In the genomic region with DNA sequence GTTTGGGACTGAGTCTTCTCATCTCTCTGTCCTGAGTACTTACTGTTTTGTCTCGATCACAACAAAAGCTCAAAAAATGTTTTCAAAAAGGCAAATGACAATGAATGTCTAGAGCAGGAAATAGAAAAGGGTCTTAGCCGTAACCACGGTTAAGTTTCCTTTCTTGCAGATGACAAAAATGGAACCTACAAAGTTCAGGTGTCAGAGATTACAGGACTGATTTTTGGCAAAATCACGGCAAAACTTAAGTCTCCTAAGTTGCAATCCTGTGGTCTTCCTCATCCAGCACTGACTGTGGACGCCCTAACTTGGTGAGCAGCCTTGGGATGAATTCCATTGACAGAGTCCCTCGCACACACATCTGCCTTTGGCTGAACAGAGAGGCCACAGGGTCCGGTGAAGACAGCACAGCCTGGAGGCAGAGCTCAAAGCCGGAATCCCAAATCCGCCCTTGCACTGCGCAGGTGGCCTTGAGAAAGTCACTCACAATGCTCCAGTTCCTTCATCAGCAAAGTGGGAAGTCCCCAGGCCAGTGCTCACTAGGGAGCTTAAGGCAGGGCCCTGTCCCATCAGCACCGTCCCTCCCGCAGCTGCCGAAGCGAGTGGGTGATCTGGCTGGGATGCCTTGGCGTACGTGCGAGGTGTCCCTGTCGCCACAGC, we compare ENCODE assay signal across 1 cellular context.
TF ChIP-seq lines count a peak whose summit lies in the region.

No MANE protein-coding gene starts in this region.

TF ChIP-seq in GM23338, 12 proteins besides CTCF, POLR2A, EP300 and RAD21 (continued from another document):
- TF ChIP-seq, protein P1, sequence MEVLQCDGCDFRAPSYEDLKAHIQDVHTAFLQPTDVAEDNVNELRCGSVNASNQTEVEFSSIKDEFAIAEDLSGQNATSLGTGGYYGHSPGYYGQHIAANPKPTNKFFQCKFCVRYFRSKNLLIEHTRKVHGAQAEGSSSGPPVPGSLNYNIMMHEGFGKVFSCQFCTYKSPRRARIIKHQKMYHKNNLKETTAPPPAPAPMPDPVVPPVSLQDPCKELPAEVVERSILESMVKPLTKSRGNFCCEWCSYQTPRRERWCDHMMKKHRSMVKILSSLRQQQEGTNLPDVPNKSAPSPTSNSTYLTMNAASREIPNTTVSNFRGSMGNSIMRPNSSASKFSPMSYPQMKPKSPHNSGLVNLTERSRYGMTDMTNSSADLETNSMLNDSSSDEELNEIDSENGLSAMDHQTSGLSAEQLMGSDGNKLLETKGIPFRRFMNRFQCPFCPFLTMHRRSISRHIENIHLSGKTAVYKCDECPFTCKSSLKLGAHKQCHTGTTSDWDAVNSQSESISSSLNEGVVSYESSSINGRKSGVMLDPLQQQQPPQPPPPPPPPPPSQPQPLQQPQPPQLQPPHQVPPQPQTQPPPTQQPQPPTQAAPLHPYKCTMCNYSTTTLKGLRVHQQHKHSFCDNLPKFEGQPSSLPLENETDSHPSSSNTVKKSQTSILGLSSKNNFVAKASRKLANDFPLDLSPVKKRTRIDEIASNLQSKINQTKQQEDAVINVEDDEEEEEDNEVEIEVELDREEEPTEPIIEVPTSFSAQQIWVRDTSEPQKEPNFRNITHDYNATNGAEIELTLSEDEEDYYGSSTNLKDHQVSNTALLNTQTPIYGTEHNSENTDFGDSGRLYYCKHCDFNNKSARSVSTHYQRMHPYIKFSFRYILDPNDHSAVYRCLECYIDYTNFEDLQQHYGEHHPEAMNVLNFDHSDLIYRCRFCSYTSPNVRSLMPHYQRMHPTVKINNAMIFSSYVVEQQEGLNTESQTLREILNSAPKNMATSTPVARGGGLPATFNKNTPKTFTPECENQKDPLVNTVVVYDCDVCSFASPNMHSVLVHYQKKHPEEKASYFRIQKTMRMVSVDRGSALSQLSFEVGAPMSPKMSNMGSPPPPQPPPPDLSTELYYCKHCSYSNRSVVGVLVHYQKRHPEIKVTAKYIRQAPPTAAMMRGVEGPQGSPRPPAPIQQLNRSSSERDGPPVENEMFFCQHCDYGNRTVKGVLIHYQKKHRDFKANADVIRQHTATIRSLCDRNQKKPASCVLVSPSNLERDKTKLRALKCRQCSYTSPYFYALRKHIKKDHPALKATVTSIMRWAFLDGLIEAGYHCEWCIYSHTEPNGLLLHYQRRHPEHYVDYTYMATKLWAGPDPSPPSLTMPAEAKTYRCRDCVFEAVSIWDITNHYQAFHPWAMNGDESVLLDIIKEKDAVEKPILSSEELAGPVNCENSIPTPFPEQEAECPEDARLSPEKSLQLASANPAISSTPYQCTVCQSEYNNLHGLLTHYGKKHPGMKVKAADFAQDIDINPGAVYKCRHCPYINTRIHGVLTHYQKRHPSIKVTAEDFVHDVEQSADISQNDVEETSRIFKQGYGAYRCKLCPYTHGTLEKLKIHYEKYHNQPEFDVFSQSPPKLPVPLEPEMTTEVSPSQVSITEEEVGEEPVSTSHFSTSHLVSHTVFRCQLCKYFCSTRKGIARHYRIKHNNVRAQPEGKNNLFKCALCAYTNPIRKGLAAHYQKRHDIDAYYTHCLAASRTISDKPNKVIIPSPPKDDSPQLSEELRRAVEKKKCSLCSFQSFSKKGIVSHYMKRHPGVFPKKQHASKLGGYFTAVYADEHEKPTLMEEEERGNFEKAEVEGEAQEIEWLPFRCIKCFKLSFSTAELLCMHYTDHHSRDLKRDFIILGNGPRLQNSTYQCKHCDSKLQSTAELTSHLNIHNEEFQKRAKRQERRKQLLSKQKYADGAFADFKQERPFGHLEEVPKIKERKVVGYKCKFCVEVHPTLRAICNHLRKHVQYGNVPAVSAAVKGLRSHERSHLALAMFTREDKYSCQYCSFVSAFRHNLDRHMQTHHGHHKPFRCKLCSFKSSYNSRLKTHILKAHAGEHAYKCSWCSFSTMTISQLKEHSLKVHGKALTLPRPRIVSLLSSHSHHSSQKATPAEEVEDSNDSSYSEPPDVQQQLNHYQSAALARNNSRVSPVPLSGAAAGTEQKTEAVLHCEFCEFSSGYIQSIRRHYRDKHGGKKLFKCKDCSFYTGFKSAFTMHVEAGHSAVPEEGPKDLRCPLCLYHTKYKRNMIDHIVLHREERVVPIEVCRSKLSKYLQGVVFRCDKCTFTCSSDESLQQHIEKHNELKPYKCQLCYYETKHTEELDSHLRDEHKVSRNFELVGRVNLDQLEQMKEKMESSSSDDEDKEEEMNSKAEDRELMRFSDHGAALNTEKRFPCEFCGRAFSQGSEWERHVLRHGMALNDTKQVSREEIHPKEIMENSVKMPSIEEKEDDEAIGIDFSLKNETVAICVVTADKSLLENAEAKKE (CRISPR knock-in tag; IDR thresholded peaks at IDR 0.05) = no peak
- TF ChIP-seq EZH2 (IDR thresholded peaks at IDR 0.05; ENCODE audit: low read depth, unreplicated experiment) (no peak), ZNF331 (CRISPR knock-in tag; IDR thresholded peaks at IDR 0.05; ENCODE audit: low read depth) (no peak), NANOG (IDR thresholded peaks at IDR 0.05; ENCODE audit: borderline replicate concordance) (no peak), EZH2phosphoT487 (IDR thresholded peaks at IDR 0.05; ENCODE audit: unreplicated experiment) (no peak), STAT1 (IDR thresholded peaks at IDR 0.05; ENCODE audit: unreplicated experiment) (no peak), JUNB (IDR thresholded peaks at IDR 0.05; ENCODE audit: unreplicated experiment) (no peak)
- TF ChIP-seq, protein P2, sequence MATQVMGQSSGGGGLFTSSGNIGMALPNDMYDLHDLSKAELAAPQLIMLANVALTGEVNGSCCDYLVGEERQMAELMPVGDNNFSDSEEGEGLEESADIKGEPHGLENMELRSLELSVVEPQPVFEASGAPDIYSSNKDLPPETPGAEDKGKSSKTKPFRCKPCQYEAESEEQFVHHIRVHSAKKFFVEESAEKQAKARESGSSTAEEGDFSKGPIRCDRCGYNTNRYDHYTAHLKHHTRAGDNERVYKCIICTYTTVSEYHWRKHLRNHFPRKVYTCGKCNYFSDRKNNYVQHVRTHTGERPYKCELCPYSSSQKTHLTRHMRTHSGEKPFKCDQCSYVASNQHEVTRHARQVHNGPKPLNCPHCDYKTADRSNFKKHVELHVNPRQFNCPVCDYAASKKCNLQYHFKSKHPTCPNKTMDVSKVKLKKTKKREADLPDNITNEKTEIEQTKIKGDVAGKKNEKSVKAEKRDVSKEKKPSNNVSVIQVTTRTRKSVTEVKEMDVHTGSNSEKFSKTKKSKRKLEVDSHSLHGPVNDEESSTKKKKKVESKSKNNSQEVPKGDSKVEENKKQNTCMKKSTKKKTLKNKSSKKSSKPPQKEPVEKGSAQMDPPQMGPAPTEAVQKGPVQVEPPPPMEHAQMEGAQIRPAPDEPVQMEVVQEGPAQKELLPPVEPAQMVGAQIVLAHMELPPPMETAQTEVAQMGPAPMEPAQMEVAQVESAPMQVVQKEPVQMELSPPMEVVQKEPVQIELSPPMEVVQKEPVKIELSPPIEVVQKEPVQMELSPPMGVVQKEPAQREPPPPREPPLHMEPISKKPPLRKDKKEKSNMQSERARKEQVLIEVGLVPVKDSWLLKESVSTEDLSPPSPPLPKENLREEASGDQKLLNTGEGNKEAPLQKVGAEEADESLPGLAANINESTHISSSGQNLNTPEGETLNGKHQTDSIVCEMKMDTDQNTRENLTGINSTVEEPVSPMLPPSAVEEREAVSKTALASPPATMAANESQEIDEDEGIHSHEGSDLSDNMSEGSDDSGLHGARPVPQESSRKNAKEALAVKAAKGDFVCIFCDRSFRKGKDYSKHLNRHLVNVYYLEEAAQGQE (IDR thresholded peaks at IDR 0.05; ENCODE audit: unreplicated experiment) = no peak
- TF ChIP-seq, protein P3, sequence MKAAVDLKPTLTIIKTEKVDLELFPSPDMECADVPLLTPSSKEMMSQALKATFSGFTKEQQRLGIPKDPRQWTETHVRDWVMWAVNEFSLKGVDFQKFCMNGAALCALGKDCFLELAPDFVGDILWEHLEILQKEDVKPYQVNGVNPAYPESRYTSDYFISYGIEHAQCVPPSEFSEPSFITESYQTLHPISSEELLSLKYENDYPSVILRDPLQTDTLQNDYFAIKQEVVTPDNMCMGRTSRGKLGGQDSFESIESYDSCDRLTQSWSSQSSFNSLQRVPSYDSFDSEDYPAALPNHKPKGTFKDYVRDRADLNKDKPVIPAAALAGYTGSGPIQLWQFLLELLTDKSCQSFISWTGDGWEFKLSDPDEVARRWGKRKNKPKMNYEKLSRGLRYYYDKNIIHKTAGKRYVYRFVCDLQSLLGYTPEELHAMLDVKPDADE (IDR thresholded peaks at IDR 0.05) = no peak
